ENCODE assay signal across 9 cellular contexts in genomic region chr1:206687915-206688442, GRCh38. TPM values are rescaled to one million over a fixed set of nuclear protein-coding genes. Genes with fewer than 3 reads are reported as not detected.
DNase-seq lines count a peak whose midpoint lies in the region; ATAC-seq and TF ChIP-seq lines count a peak whose summit lies in the region.
"Had no signal": no experiment of that assay in that cellular context is flagged by ENCODE, and none has a peak within 500 bp of the region (broad histone marks: within the 10 kb centered on the region; RNA-seq: fewer than 3 reads in every experiment).

No MANE protein-coding gene starts in this region.

- no peaks in the 10 kb centered on the region for H3K9me3 ChIP-seq in CD4-positive, CD25-positive, alpha-beta regulatory T cell (ENCODE audit: control insufficient read depth in 2 of 2, low read length in 2 of 2)
- no peaks in the 10 kb centered on the region for H3K9me3 ChIP-seq in colonic mucosa

- H3K4me1 ChIP-seq in CD4-positive, CD25-positive, alpha-beta regulatory T cell (ENCODE audit: control insufficient read depth, insufficient read depth, low read length, poor library complexity, severe bottlenecking), result peaks cover 35% of the 10 kb centered on the region
- H3K4me1 ChIP-seq in colonic mucosa, result peaks cover 11% of the 10 kb centered on the region

- peaks cover 2% of the 10 kb centered on the region for H3K36me3 ChIP-seq in CD4-positive, CD25-positive, alpha-beta regulatory T cell (ENCODE audit: control insufficient read depth, insufficient read depth, low read length)
- H3K36me3 ChIP-seq in colonic mucosa, result no peaks in the 10 kb centered on the region

- ATAC-seq in CD4-positive, CD25-positive, alpha-beta regulatory T cell (ENCODE audit: low read depth in 2 of 2), result no peak
- ATAC-seq in GM18867 (IDR thresholded peaks at IDR 0.05; ENCODE audit: unreplicated experiment), result no peak

- H3K4me3 Mint-ChIP-seq in CD4-positive, CD25-positive, alpha-beta regulatory T cell, result peak overlapping the region; percentile 48 to 100 (median 98)

- peaks cover 17 to 71% (median 55%) of the 10 kb centered on the region in 4 donors for H3K4me1 Mint-ChIP-seq in CD4-positive, CD25-positive, alpha-beta regulatory T cell

- peaks cover 4% of the 10 kb centered on the region for H3K27me3 Mint-ChIP-seq in CD4-positive, CD25-positive, alpha-beta regulatory T cell

- peak overlapping the region; percentile 84 for H3K4me3 ChIP-seq in CD4-positive, CD25-positive, alpha-beta regulatory T cell (ENCODE audit: low read depth, low read length)
- H3K4me3 ChIP-seq in colonic mucosa, result peak overlapping the region; percentile 2

- H3K27ac Mint-ChIP-seq in CD4-positive, CD25-positive, alpha-beta regulatory T cell, result no peak overlapping the region

- TF ChIP-seq CTCF in colonic mucosa (IDR thresholded peaks at IDR 0.05), result no peak
- TF ChIP-seq CTCF in GM20000 (IDR thresholded peaks at IDR 0.05; ENCODE audit: extremely low read depth, missing control alignments), result no peak

- peaks cover 2% of the 10 kb centered on the region for H3K36me3 Mint-ChIP-seq in CD4-positive, CD25-positive, alpha-beta regulatory T cell

- intact Hi-C loops in colonic mucosa (cut with DNase I), result loop anchor here (5.0 kb wide), 1 partner anchor 34 kb away; no protein-coding TSS in a partner anchor

- no peaks in the 10 kb centered on the region for H3K27me3 ChIP-seq in CD4-positive, CD25-positive, alpha-beta regulatory T cell (ENCODE audit: control insufficient read depth, insufficient read depth, low read length)
- no peaks in the 10 kb centered on the region for H3K27me3 ChIP-seq in colonic mucosa

- H3K27ac ChIP-seq in CD4-positive, CD25-positive, alpha-beta regulatory T cell (ENCODE audit: insufficient read depth, low read length, poor library complexity, severe bottlenecking), result no peak overlapping the region
- no peak overlapping the region for H3K27ac ChIP-seq in colonic mucosa

- no peak for DNase-seq in CD4-positive, CD25-positive, alpha-beta regulatory T cell
- peak; percentile 60 for DNase-seq in LHCN-M2 (ENCODE audit: low read depth)
- no peak for DNase-seq in colonic mucosa
- peak; percentile 39 for DNase-seq in myocyte (ENCODE audit: low read depth)
- DNase-seq in GM20000 (ENCODE audit: low spot score), result no peak
- no peak for DNase-seq in germinal center (ENCODE audit: low spot score)
- DNase-seq in OCI-M1 (lab: John Stamatoyannopoulos, UW), result no peak
- DNase-seq: effector memory CD4-positive, alpha-beta T cell had no signal

- H3K9ac ChIP-seq in colonic mucosa (ENCODE audit: low read depth in 2 of 2, low read length in 2 of 2), result peak overlapping the region in 1 of 2 donors; percentile 9

- H3K9me3 Mint-ChIP-seq in CD4-positive, CD25-positive, alpha-beta regulatory T cell, result peaks cover 0 to 2% (median 0%) of the 10 kb centered on the region in 7 donors

RNA-seq across cellular contexts. Expression of gene MAPKAPK2, which starts 3.3 kb away (rescaled TPM):
- total RNA-seq in CD4-positive, CD25-positive, alpha-beta regulatory T cell, result 167 TPM
- polyA plus RNA-seq in CD4-positive, CD25-positive, alpha-beta regulatory T cell, result 1 to 10 TPM; 2.4 to 3.8 (median 2.9) TPM
- total RNA-seq in LHCN-M2 (2014; rRNA removed) (41.7 and 49.4 TPM in 2 replicates), colonic mucosa (10 to 100 TPM; 61.4 to 71.1 TPM), myocyte (67.2 and 74.5 TPM in 2 replicates)
- polyA plus RNA-seq in LHCN-M2 (2012), result 68.7 TPM
- 73.9 TPM for polyA plus RNA-seq in myocyte (2012)

RNA-seq across cellular contexts. Expression of gene DYRK3, which starts 52.6 kb away (rescaled TPM):
- total RNA-seq in CD4-positive, CD25-positive, alpha-beta regulatory T cell, result 0.67 TPM
- under 1 TPM in 1 of 4 donors, not detected in 3; 0.32 TPM for polyA plus RNA-seq in CD4-positive, CD25-positive, alpha-beta regulatory T cell
- 30.5 and 31.0 TPM in 2 replicates for total RNA-seq in LHCN-M2 (2014; rRNA removed)
- 9.1 TPM for polyA plus RNA-seq in LHCN-M2 (2012)
- total RNA-seq in colonic mucosa, result 1 to 10 TPM in 1 of 2 donors, under 1 TPM in 1; 0.86 to 1.9 TPM
- total RNA-seq in myocyte, result 11.5 and 14.9 TPM in 2 replicates
- 7.0 TPM for polyA plus RNA-seq in myocyte (2012)

Comparison
In these comparisons a context has a peak if more than half of its experiments do, and no peak if none do; other contexts are left out.
1. DNase-seq: peak in LHCN-M2 (single experiment) and myocyte (single experiment); none in CD4-positive, CD25-positive, alpha-beta regulatory T cell (0 of 3), colonic mucosa (single experiment), GM20000 (single experiment), germinal center (single experiment) and OCI-M1 (single experiment).